In the genomic region with DNA sequence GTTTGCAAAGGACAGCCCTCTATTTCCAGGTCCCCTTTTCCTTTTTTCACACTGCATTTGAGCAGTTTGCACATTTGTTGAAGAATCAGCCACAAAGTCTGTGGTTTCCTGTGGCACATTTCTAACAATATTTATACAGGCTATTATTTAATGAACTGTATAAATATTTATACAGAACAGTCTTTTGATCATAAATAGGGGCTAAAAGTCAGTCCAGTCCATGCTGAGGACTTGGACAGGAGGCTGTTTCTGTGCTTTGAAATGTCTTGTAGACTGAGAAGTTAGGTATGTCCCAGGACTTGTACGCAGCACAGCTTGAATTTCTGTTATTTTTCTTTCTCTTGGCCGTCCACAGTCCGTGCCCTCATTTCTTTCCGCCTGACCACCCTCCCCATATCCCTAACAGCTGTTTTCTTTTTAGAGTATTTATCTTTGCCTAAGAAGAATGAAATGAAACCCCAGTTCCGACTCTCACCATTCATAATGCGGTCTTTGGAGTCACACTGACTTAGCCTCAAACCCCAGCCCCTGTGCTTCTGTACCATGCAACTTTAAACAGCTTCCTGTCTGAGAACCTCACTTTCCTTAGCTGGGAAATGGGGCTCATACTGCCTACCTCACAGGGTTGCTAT, we compare ENCODE assay signal across 1 cellular context.
TF ChIP-seq lines count a peak whose summit lies in the region.

No MANE protein-coding gene starts in this region.

TF ChIP-seq in liver, 16 proteins besides CTCF, POLR2A, EP300 and RAD21 (continued from another document):
- TF ChIP-seq, protein P1, sequence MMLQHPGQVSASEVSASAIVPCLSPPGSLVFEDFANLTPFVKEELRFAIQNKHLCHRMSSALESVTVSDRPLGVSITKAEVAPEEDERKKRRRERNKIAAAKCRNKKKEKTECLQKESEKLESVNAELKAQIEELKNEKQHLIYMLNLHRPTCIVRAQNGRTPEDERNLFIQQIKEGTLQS (IDR thresholded peaks at IDR 0.05), result no peak
- TF ChIP-seq TAF1 (conservative IDR thresholded peaks at IDR 0.05) (no peak), HNF4G (IDR thresholded peaks at IDR 0.05) (no peak), YY1 (IDR thresholded peaks at IDR 0.05) (no peak)
